ENCODE assay signal across 21 cellular contexts in genomic region chr4:78298618-78299017, GRCh38.
A peak's percentile ranks its signal among the peaks of the same experiment; 100 is the strongest.
DNase-seq lines count a peak whose midpoint lies in the region; ATAC-seq, FAIRE-seq and TF ChIP-seq lines count a peak whose summit lies in the region.
"Had no signal": no experiment of that assay in that cellular context is flagged by ENCODE, and none has a peak within 500 bp of the region (broad histone marks: within the 10 kb centered on the region; RNA-seq: fewer than 3 reads in every experiment).

No MANE protein-coding gene starts in this region.

- peaks cover 2% of the 10 kb centered on the region for H3K36me3 Mint-ChIP-seq in activated CD8-positive, alpha-beta T cell treated with anti-CD3 and anti-CD28 coated beads, Interleukin-2, amount 10 ng/mL, durations not matched to agents 7 days and 5 days (ENCODE audit: low read depth)
- H3K36me3 Mint-ChIP-seq in progenitor cell of endocrine pancreas (ENCODE audit: insufficient read depth), result peaks cover 30% of the 10 kb centered on the region
- H3K36me3 Mint-ChIP-seq: activated CD4-positive, alpha-beta memory T cell treated with anti-CD3 and anti-CD28 coated beads for 36 hours; activated naive CD4-positive, alpha-beta T cell treated with anti-CD3 and anti-CD28 coated beads, Interleukin-2, amount 10 ng/mL, durations not matched to agents 7 days and 5 days had no signal

- H3K4me3 Mint-ChIP-seq in activated CD8-positive, alpha-beta T cell treated with anti-CD3 and anti-CD28 coated beads, Interleukin-2, amount 10 ng/mL, durations not matched to agents 7 days and 5 days, result no peak overlapping the region
- no peak overlapping the region for H3K4me3 Mint-ChIP-seq in progenitor cell of endocrine pancreas (ENCODE audit: low read depth)
- H3K4me3 Mint-ChIP-seq: activated CD4-positive, alpha-beta memory T cell treated with anti-CD3 and anti-CD28 coated beads for 36 hours; activated naive CD4-positive, alpha-beta T cell treated with anti-CD3 and anti-CD28 coated beads, Interleukin-2, amount 10 ng/mL, durations not matched to agents 7 days and 5 days; activated T-cell treated with anti-CD3 and anti-CD28 coated beads, Interleukin-2, amount 50 U/mL, for 4 hours; T-helper 17 cell had no signal

- H3K27ac Mint-ChIP-seq in activated CD8-positive, alpha-beta T cell treated with anti-CD3 and anti-CD28 coated beads, Interleukin-2, amount 10 ng/mL, durations not matched to agents 7 days and 5 days, result no peak overlapping the region
- H3K27ac Mint-ChIP-seq in progenitor cell of endocrine pancreas, result no peak overlapping the region
- H3K27ac Mint-ChIP-seq: activated CD4-positive, alpha-beta memory T cell treated with anti-CD3 and anti-CD28 coated beads for 36 hours; T-helper 17 cell had no signal

- FAIRE-seq in bronchial epithelial cell (lab: Jason Lieb, UNC), result no peak

- peaks cover 28% of the 10 kb centered on the region for H3K27me3 Mint-ChIP-seq in activated CD8-positive, alpha-beta T cell treated with anti-CD3 and anti-CD28 coated beads, Interleukin-2, amount 10 ng/mL, durations not matched to agents 7 days and 5 days (ENCODE audit: low read depth)
- no peaks in the 10 kb centered on the region for H3K27me3 Mint-ChIP-seq in progenitor cell of endocrine pancreas

- TF ChIP-seq CTCF in bronchial epithelial cell (IDR thresholded peaks at IDR 0.05; ENCODE audit: insufficient read depth, low read length, severe bottlenecking), result no peak
- no peak for TF ChIP-seq CTCF in progenitor cell of endocrine pancreas (IDR thresholded peaks at IDR 0.05; ENCODE audit: unreplicated experiment)

- no peaks in the 10 kb centered on the region for H3K27me3 ChIP-seq in bronchial epithelial cell (ENCODE audit: control insufficient read depth, insufficient read depth, low read length)
- H3K27me3 ChIP-seq: gastroesophageal sphincter, SJCRH30, vagina had no signal

- peaks cover 4% of the 10 kb centered on the region for H3K9me3 Mint-ChIP-seq in activated CD8-positive, alpha-beta T cell treated with anti-CD3 and anti-CD28 coated beads, Interleukin-2, amount 10 ng/mL, durations not matched to agents 7 days and 5 days (ENCODE audit: insufficient read depth)
- no peaks in the 10 kb centered on the region for H3K9me3 Mint-ChIP-seq in progenitor cell of endocrine pancreas (ENCODE audit: low read depth)
- H3K9me3 Mint-ChIP-seq: activated CD4-positive, alpha-beta memory T cell treated with anti-CD3 and anti-CD28 coated beads for 36 hours; activated naive CD4-positive, alpha-beta T cell treated with anti-CD3 and anti-CD28 coated beads, Interleukin-2, amount 10 ng/mL, durations not matched to agents 7 days and 5 days; activated T-cell treated with anti-CD3 and anti-CD28 coated beads, Interleukin-2, amount 50 U/mL, for 4 hours had no signal

- ATAC-seq in Right ventricle myocardium superior (ENCODE audit: poor library complexity), result no peak
- ATAC-seq in activated CD8-positive, alpha-beta T cell treated with anti-CD3 and anti-CD28 coated beads, Interleukin-2, amount 10 ng/mL, durations not matched to agents 7 days and 5 days, result no peak
- ATAC-seq: activated T-cell treated with anti-CD3 and anti-CD28 coated beads, Interleukin-2, amount 50 U/mL, for 4 hours; gastroesophageal sphincter; mucosa of descending colon; T-helper 17 cell had no signal

- H3K36me3 ChIP-seq in bronchial epithelial cell (ENCODE audit: control insufficient read depth, insufficient read depth, low read length), result no peaks in the 10 kb centered on the region
- H3K36me3 ChIP-seq: gastroesophageal sphincter, vagina, WERI-Rb-1 had no signal

- POLR2A ChIA-PET in activated CD8-positive, alpha-beta T cell treated with anti-CD3 and anti-CD28 coated beads, Interleukin-2, amount 10 ng/mL, durations not matched to agents 7 days and 5 days (lab: Charles Lee), result no interaction called here

- intact Hi-C loops in Right ventricle myocardium superior (cut with DNase I), result no loop called here

- peak; percentile 80 for DNase-seq in EH (ENCODE audit: low read depth)
- peak; percentile 58 for DNase-seq in NCI-H226
- DNase-seq in bronchial epithelial cell (ENCODE audit: low read depth), result peak; percentile 77
- DNase-seq in kidney tubule cell (ENCODE audit: low spot score), result peak; percentile 16
- no peak for DNase-seq in Right ventricle myocardium superior
- no peak for DNase-seq in activated CD8-positive, alpha-beta T cell treated with anti-CD3 and anti-CD28 coated beads, Interleukin-2, amount 10 ng/mL, durations not matched to agents 7 days and 5 days
- DNase-seq in progenitor cell of endocrine pancreas (ENCODE audit: low spot score, unreplicated experiment), result no peak
- no peak for DNase-seq in germinal center (ENCODE audit: low spot score)
- DNase-seq: activated CD4-positive, alpha-beta memory T cell treated with anti-CD3 and anti-CD28 coated beads for 36 hours; activated naive CD4-positive, alpha-beta T cell treated with anti-CD3 and anti-CD28 coated beads, Interleukin-2, amount 10 ng/mL, durations not matched to agents 7 days and 5 days; activated T-cell treated with anti-CD3 and anti-CD28 coated beads, Interleukin-2, amount 50 U/mL, for 4 hours; mucosa of descending colon; NCI-H1436; NCI-H2171; NCI-H748 treated with DMSO at 0.1 percent for 48 hours; T-helper 17 cell; WERI-Rb-1 had no signal

- H3K4me1 Mint-ChIP-seq in activated CD8-positive, alpha-beta T cell treated with anti-CD3 and anti-CD28 coated beads, Interleukin-2, amount 10 ng/mL, durations not matched to agents 7 days and 5 days (ENCODE audit: low read depth), result peaks cover 11% of the 10 kb centered on the region
- H3K4me1 Mint-ChIP-seq in progenitor cell of endocrine pancreas (ENCODE audit: low read depth), result peaks cover 20% of the 10 kb centered on the region
- H3K4me1 Mint-ChIP-seq: activated naive CD4-positive, alpha-beta T cell treated with anti-CD3 and anti-CD28 coated beads, Interleukin-2, amount 10 ng/mL, durations not matched to agents 7 days and 5 days; T-helper 17 cell had no signal

- CTCF ChIA-PET in activated CD8-positive, alpha-beta T cell treated with anti-CD3 and anti-CD28 coated beads, Interleukin-2, amount 10 ng/mL, durations not matched to agents 7 days and 5 days (lab: Charles Lee), result no interaction called here

- no peak overlapping the region for H3K4me3 ChIP-seq in bronchial epithelial cell (ENCODE audit: low read depth, low read length)
- H3K4me3 ChIP-seq: coronary artery, gastroesophageal sphincter, mucosa of descending colon, SJCRH30, vagina had no signal

Comparison
In these comparisons a context has a peak if more than half of its experiments do, and no peak if none do; other contexts are left out.
1. DNase-seq: peak in EH (single experiment), NCI-H226 (single experiment), bronchial epithelial cell (single experiment) and kidney tubule cell (single experiment); none in Right ventricle myocardium superior (single experiment), activated CD8-positive, alpha-beta T cell treated with anti-CD3 and anti-CD28 coated beads, Interleukin-2, amount 10 ng/mL, durations not matched to agents 7 days and 5 days (single experiment), progenitor cell of endocrine pancreas (single experiment) and germinal center (single experiment).